In the genomic region with DNA sequence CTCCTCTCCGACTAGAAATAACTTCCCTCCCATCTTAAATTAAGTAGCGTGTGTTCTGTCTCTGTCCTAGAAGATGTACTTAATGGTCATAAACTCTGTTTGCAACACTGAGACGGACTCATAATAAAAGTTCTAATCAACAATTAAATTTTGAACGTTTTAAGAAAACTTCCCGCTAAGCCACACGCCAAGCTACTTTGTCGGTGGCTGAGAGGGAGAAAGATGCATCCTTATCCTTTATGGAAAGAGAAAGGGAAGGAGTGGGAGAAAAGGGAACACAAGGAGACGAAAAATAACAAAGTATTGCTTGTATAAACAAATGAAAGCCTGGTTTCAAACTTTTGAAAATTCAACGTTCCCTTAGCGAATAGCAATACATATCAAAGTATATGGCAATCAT, we compare ENCODE assay signal across 8 cellular contexts. TPM values are rescaled to one million over a fixed set of nuclear protein-coding genes. Genes with fewer than 3 reads are reported as not detected.
DNase-seq lines count a peak whose midpoint lies in the region; ATAC-seq and TF ChIP-seq lines count a peak whose summit lies in the region.

No MANE protein-coding gene starts in this region.

- H3K9me3 ChIP-seq in AG04450 (ENCODE audit: control insufficient read depth, insufficient read depth, low read length) (no peaks in the 10 kb centered on the region), adrenal gland (replicated peaks in 1 of 3) (no peaks in the 10 kb centered on the region)

- WGBS in adrenal gland, 4 donors = 28 to 42% (median 33%) methylated on average over 10 of the region's 10 CpGs

- in situ Hi-C loops in GM13977 (cut with MboI; ENCODE audit: low pct_unique_long_range_greater_than_20kb, low sequenced_read_pairs, unreplicated experiment) = no loop called here

- ATAC-seq in sciatic nerve = no peak

- no peak for TF ChIP-seq POLR2A in adrenal gland (IDR thresholded peaks at IDR 0.05)

- CTCF ChIA-PET in AG04450 (lab: Charles Lee) = no interaction called here

- H3K27ac ChIP-seq in AG04450 (ENCODE audit: low read depth, low read length) = peak overlapping the region; percentile 81
- peak overlapping the region in 3 of 5 donors; percentile 81 to 97 (median 86) for H3K27ac ChIP-seq in adrenal gland

- no peaks in the 10 kb centered on the region for H3K36me3 ChIP-seq in adrenal gland (replicated peaks in 1 of 2)

- peaks cover 0 to 12% of the 10 kb centered on the region in 2 donors for H3K4me1 ChIP-seq in adrenal gland (replicated peaks in 1 of 2)

- intact Hi-C loops in adrenal gland (cut with DNase I) (no loop called here), sciatic nerve (cut with DNase I) (no loop called here)

- H3K27me3 ChIP-seq in AG04450 (ENCODE audit: control insufficient read depth, insufficient read depth, low read length) (no peaks in the 10 kb centered on the region), adrenal gland (no peaks in the 10 kb centered on the region)

- TF ChIP-seq CTCF in AG04450 (IDR thresholded peaks at IDR 0.05; ENCODE audit: low read depth, low read length) (no peak), adrenal gland (IDR thresholded peaks at IDR 0.05) (no peak), GM13977 (IDR thresholded peaks at IDR 0.05; ENCODE audit: extremely low read depth, insufficient read depth, missing control alignments) (no peak)

- POLR2A ChIA-PET in AG04450 (lab: Yijun Ruan, JAX) = no interaction called here

- no peak for DNase-seq in AG04450 (ENCODE audit: low read depth, low spot score)
- DNase-seq in HCEC 1CT = peak; percentile 41
- DNase-seq in adrenal gland = no peak
- peak; percentile 55 for DNase-seq in medulla oblongata (ENCODE audit: extremely low spot score)
- DNase-seq in stimulated activated CD4-positive, alpha-beta T cell treated with anti-CD3 and anti-CD28 coated beads, Interleukin-4, amount 100 ng/mL, for 24 hours = no peak
- DNase-seq in NK-92 (lab: John Stamatoyannopoulos, UW; ENCODE audit: unreplicated experiment) = no peak
- DNase-seq in sciatic nerve (ENCODE audit: low spot score) = no peak
- DNase-seq in GM13977 (ENCODE audit: low spot score) = no peak

- H3K4me3 ChIP-seq in AG04450 (ENCODE audit: low read depth, low read length) (peak overlapping the region; percentile 81), adrenal gland (peak overlapping the region in 2 of 4 donors; percentile 17 to 86)

RNA-seq across cellular contexts. Expression of gene GNB4, which starts 0.9 kb away (rescaled TPM):
- polyA plus RNA-seq in AG04450 (2011; rRNA removed) (71.6 and 88.5 TPM in 2 replicates), adrenal gland (1 to 10 TPM; 2.6 to 9.9 (median 4.7) TPM)
- polyA minus RNA-seq in AG04450 (2011; rRNA and poly(A)+ RNA removed) = 101 and 154 TPM in 2 replicates
- total RNA-seq in adrenal gland (10 to 100 TPM in 7 of 8 donors, 1 to 10 TPM in 1; 9.4 to 21.8 (median 13.7) TPM), sciatic nerve (67.3 TPM)

Comparison
In these comparisons a context has a peak if more than half of its experiments do, and no peak if none do; other contexts are left out.
1. DNase-seq: peak in HCEC 1CT (single experiment) and medulla oblongata (single experiment); none in AG04450 (single experiment), adrenal gland (0 of 7), stimulated activated CD4-positive, alpha-beta T cell treated with anti-CD3 and anti-CD28 coated beads, Interleukin-4, amount 100 ng/mL, for 24 hours (single experiment), NK-92 (single experiment), sciatic nerve (single experiment) and GM13977 (single experiment).